In the genomic region with DNA sequence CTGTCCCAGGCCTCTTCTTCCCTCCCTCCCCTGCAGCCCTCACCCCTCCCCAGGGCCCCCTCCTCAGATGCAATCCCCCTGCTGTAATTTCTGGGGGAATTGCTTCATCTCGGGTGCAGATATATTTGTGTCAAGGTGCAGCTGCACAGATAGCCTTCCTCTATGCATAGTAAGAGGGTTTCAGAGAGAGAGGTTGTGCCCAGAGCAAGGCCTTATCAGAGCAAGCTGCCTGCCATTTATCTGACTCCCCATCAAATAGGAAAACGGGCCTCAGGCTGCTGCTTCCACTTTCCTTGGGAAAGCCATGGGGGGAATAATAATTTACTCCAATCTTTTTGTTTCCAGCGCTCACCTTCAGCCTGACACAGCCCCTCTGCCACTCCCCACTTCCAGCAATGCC, we compare ENCODE assay signal across 2 cellular contexts.
A peak's percentile ranks its signal among the peaks of the same experiment; 100 is the strongest.
TF ChIP-seq lines count a peak whose summit lies in the region.

No MANE protein-coding gene starts in this region.

TF ChIP-seq in HEK293, 187 proteins besides CTCF, POLR2A, EP300 and RAD21:
- TF ChIP-seq, protein P1, sequence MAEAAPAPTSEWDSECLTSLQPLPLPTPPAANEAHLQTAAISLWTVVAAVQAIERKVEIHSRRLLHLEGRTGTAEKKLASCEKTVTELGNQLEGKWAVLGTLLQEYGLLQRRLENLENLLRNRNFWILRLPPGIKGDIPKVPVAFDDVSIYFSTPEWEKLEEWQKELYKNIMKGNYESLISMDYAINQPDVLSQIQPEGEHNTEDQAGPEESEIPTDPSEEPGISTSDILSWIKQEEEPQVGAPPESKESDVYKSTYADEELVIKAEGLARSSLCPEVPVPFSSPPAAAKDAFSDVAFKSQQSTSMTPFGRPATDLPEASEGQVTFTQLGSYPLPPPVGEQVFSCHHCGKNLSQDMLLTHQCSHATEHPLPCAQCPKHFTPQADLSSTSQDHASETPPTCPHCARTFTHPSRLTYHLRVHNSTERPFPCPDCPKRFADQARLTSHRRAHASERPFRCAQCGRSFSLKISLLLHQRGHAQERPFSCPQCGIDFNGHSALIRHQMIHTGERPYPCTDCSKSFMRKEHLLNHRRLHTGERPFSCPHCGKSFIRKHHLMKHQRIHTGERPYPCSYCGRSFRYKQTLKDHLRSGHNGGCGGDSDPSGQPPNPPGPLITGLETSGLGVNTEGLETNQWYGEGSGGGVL (tag by site-specific recombination; IDR thresholded peaks at IDR 0.05) = peak; percentile 36; the same call in 1 of the 2 replicates
- no peak for TF ChIP-seq ZNF239 (tag by site-specific recombination; IDR thresholded peaks at IDR 0.05)

TF ChIP-seq in K562, 482 proteins besides CTCF, POLR2A, EP300 and RAD21 (continued from another document):
- TF ChIP-seq, protein P2, sequence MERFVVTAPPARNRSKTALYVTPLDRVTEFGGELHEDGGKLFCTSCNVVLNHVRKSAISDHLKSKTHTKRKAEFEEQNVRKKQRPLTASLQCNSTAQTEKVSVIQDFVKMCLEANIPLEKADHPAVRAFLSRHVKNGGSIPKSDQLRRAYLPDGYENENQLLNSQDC (CRISPR knock-in tag; IDR thresholded peaks at IDR 0.05) = no peak
- TF ChIP-seq TAL1 (IDR thresholded peaks at IDR 0.05) (peak; percentile 34), ARID1B (IDR thresholded peaks at IDR 0.05) (peak; percentile 28; the same call in 1 of the 2 replicates)
TF ChIP-seq in K562: peak in this region for 2.
